ENCODE assay signal across 25 cellular contexts in the genomic region with DNA sequence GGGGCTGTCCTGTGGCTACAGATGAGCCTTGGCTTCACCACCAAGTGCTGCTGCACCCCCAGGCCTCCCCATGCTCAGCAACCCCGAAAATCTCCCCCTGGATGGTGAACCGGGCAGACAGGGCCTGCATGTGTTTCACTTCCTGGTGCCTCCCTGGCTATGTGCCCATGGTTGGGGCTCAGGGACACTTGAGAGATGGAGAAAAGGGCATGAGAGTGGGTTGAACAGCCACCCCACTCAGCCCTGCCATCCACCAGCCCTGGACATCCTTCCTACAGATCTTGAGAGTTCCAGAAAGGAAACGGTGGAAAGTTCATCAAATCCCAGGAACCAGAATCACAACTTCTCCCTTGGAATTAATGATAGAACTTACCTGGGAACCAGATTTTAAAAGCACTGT.
"Had no signal": no experiment of that assay in that cellular context is flagged by ENCODE, and none has a peak within 500 bp of the region (broad histone marks: within the 10 kb centered on the region; RNA-seq: fewer than 3 reads in every experiment).

No MANE protein-coding gene starts in this region.

- H3K36me3 ChIP-seq: ascending aorta, breast epithelium, gastrocnemius medialis, heart right ventricle had no signal

- H3K27me3 ChIP-seq: ascending aorta, breast epithelium, dorsolateral prefrontal cortex, foreskin keratinocyte, gastrocnemius medialis had no signal

- H3K27ac ChIP-seq: ascending aorta, breast epithelium, coronary artery, dorsolateral prefrontal cortex, foreskin keratinocyte, gastrocnemius medialis, heart right ventricle, VCaP had no signal

- H3K4me1 ChIP-seq: ascending aorta, breast epithelium, foreskin keratinocyte, gastrocnemius medialis had no signal

- H3K9me3 ChIP-seq: ascending aorta, breast epithelium, gastrocnemius medialis, heart right ventricle had no signal

- DNase-seq: activated CD4-positive, alpha-beta memory T cell treated with anti-CD3 and anti-CD28 coated beads for 36 hours; activated CD4-positive, alpha-beta T cell treated with anti-CD3 and anti-CD28 coated beads for 1 hour; activated CD4-positive, alpha-beta T cell treated with anti-CD3 and anti-CD28 coated beads for 4 hours; activated CD8-positive, alpha-beta memory T cell treated with anti-CD3 and anti-CD28 coated beads, Interleukin-2, amount 10 ng/mL, durations not matched to agents 7 days and 5 days; activated CD8-positive, alpha-beta memory T cell treated with anti-CD3 and anti-CD28 coated beads, Interleukin-2, amount 50 U/mL, for 4 hours; activated CD8-positive, alpha-beta T cell treated with anti-CD3 and anti-CD28 coated beads, Interleukin-2, amount 10 ng/mL, durations not matched to agents 7 days and 5 days; activated gamma-delta T cell; activated naive CD4-positive, alpha-beta T cell; activated naive CD4-positive, alpha-beta T cell treated with anti-CD3 and anti-CD28 coated beads, Interleukin-2, amount 10 ng/mL, durations not matched to agents 7 days and 5 days; activated naive CD8-positive, alpha-beta T cell treated with anti-CD3 and anti-CD28 coated beads, Interleukin-2, amount 10 ng/mL, durations not matched to agents 7 days and 5 days; activated T-cell treated with anti-CD3 and anti-CD28 coated beads for 4 hours; activated T-cell treated with anti-CD3 and anti-CD28 coated beads, Interleukin-2, amount 50 U/mL, for 24 hours; activated T-cell treated with anti-CD3 and anti-CD28 coated beads, Interleukin-2, amount 50 U/mL, for 72 hours; dorsolateral prefrontal cortex; effector memory CD4-positive, alpha-beta T cell; endodermal cell; foreskin keratinocyte; gastrocnemius medialis; heart right ventricle; T-helper 1 cell; T-helper 17 cell had no signal

- H3K4me3 ChIP-seq: ascending aorta, breast epithelium, coronary artery, dorsolateral prefrontal cortex, gastrocnemius medialis, heart right ventricle had no signal
